Comparison of ENCODE assay signal across 2 cellular contexts in the genomic region with DNA sequence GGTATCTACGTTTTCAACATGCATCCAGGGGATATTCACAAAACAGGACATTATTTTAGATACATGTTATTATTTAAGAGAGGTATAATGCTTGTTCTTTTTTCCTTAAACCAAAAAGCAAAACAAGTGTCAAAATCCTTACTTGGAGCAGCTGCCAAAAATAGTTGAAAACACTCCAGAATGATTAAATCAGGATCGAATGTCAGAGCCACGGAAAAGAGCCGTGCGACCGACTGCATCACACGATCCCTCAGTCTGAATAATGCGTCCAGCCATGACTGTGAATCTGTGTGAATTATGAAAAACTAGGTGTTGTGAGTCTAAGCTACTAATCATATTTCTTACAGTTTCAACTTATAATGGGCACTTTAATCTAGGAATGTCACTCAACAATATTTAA.
TF ChIP-seq lines count a peak whose summit lies in the region.

No MANE protein-coding gene starts in this region.

TF ChIP-seq in A549, 52 proteins besides CTCF, POLR2A, EP300 and RAD21 (continued from another document):
- TF ChIP-seq MYC (IDR thresholded peaks at IDR 0.05; ENCODE audit: borderline replicate concordance, low read length) (no peak), SREBF2 (IDR thresholded peaks at IDR 0.05) (no peak), JUN (IDR thresholded peaks at IDR 0.05) (no peak), SMC3 (IDR thresholded peaks at IDR 0.05) (no peak), CBX2 (IDR thresholded peaks at IDR 0.05; ENCODE audit: borderline replicate concordance, low read depth) (no peak), ZSCAN20 (CRISPR knock-in tag; IDR thresholded peaks at IDR 0.05) (no peak), MAZ (IDR thresholded peaks at IDR 0.05; ENCODE audit: borderline replicate concordance, low read depth, low read length) (no peak), HOXB13 (CRISPR knock-in tag; IDR thresholded peaks at IDR 0.05; ENCODE audit: low read depth) (no peak)
- TF ChIP-seq, protein P1, sequence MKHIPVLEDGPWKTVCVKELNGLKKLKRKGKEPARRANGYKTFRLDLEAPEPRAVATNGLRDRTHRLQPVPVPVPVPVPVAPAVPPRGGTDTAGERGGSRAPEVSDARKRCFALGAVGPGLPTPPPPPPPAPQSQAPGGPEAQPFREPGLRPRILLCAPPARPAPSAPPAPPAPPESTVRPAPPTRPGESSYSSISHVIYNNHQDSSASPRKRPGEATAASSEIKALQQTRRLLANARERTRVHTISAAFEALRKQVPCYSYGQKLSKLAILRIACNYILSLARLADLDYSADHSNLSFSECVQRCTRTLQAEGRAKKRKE (CRISPR knock-in tag; IDR thresholded peaks at IDR 0.05; ENCODE audit: low read depth): no peak
TF ChIP-seq in A549: peak in this region for 0.

TF ChIP-seq in K562, 482 proteins besides CTCF, POLR2A, EP300 and RAD21 (continued from another document):
- TF ChIP-seq, protein P2, sequence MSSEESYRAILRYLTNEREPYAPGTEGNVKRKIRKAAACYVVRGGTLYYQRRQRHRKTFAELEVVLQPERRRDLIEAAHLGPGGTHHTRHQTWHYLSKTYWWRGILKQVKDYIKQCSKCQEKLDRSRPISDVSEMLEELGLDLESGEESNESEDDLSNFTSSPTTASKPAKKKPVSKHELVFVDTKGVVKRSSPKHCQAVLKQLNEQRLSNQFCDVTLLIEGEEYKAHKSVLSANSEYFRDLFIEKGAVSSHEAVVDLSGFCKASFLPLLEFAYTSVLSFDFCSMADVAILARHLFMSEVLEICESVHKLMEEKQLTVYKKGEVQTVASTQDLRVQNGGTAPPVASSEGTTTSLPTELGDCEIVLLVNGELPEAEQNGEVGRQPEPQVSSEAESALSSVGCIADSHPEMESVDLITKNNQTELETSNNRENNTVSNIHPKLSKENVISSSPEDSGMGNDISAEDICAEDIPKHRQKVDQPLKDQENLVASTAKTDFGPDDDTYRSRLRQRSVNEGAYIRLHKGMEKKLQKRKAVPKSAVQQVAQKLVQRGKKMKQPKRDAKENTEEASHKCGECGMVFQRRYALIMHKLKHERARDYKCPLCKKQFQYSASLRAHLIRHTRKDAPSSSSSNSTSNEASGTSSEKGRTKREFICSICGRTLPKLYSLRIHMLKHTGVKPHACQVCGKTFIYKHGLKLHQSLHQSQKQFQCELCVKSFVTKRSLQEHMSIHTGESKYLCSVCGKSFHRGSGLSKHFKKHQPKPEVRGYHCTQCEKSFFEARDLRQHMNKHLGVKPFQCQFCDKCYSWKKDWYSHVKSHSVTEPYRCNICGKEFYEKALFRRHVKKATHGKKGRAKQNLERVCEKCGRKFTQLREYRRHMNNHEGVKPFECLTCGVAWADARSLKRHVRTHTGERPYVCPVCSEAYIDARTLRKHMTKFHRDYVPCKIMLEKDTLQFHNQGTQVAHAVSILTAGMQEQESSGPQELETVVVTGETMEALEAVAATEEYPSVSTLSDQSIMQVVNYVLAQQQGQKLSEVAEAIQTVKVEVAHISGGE (CRISPR knock-in tag; IDR thresholded peaks at IDR 0.05): no peak
- TF ChIP-seq CBFA2T2 (conservative IDR thresholded peaks at IDR 0.05): no peak
- no peak for TF ChIP-seq SMAD1 (IDR thresholded peaks at IDR 0.05; ENCODE audit: low read depth, low read length, partially characterized antibody)
- no peak for TF ChIP-seq RBM15 (IDR thresholded peaks at IDR 0.05; ENCODE audit: insufficient read depth, low read length)
- no peak for TF ChIP-seq ZNF586 (CRISPR knock-in tag; conservative IDR thresholded peaks at IDR 0.05)
- TF ChIP-seq ZNF75A (CRISPR knock-in tag; IDR thresholded peaks at IDR 0.05): no peak
- TF ChIP-seq MAFK (IDR thresholded peaks at IDR 0.05; ENCODE audit: low read length): no peak
- TF ChIP-seq, protein P3, sequence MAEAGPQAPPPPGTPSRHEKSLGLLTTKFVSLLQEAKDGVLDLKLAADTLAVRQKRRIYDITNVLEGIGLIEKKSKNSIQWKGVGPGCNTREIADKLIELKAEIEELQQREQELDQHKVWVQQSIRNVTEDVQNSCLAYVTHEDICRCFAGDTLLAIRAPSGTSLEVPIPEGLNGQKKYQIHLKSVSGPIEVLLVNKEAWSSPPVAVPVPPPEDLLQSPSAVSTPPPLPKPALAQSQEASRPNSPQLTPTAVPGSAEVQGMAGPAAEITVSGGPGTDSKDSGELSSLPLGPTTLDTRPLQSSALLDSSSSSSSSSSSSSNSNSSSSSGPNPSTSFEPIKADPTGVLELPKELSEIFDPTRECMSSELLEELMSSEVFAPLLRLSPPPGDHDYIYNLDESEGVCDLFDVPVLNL (CRISPR knock-in tag; IDR thresholded peaks at IDR 0.05; ENCODE audit: low read depth): no peak
- TF ChIP-seq, protein P4, sequence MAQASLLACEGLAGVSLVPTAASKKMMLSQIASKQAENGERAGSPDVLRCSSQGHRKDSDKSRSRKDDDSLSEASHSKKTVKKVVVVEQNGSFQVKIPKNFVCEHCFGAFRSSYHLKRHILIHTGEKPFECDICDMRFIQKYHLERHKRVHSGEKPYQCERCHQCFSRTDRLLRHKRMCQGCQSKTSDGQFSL (CRISPR knock-in tag; IDR thresholded peaks at IDR 0.05): no peak
- TF ChIP-seq, protein P4 (tag; IDR thresholded peaks at IDR 0.05): no peak
